16 cellular contexts compared by ENCODE assay signal in the genomic region with DNA sequence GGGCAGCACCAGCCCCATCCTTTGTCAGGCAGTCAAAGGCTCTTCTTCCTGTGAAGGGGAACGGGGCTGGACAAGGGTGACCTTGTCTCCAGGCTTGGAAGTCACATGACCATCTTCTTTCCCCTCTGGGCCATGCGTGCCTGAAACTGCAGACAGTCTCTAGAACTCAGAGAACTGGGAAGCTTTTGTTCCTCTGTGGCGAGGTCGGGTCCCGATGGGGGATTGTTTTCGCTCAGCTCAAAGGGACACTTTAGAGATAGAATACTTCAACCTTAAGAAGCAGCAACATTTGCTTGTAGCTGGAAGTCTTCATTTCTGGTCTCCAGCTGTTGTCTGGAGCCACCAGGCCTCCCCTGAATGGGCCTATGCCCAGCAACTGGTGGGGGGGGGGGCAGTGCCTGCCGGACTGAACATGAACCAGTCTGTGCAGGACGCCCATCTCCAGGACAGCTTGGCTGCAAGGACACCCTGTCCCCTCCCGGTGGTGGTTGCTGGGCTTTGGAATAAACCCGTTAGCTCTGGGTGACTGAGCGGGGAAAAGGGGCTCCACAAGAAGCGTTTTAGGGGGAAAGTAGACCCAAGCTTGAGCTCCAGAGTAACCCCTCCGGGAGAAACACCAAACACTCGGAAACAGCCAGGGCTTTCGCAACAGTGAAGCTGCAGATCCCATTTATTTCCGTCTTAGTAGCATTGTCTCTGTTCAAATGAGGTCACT. TPM values are rescaled to one million over a fixed set of nuclear protein-coding genes. Genes with fewer than 3 reads are reported as not detected.
DNase-seq lines count a peak whose midpoint lies in the region; ATAC-seq and TF ChIP-seq lines count a peak whose summit lies in the region.
"Had no signal": no experiment of that assay in that cellular context is flagged by ENCODE, and none has a peak within 500 bp of the region (broad histone marks: within the 10 kb centered on the region; RNA-seq: fewer than 3 reads in every experiment).

No MANE protein-coding gene starts in this region.

- no peaks in the 10 kb centered on the region for H3K9me3 Mint-ChIP-seq in activated T-cell treated with anti-CD3 and anti-CD28 coated beads, Interleukin-2, amount 50 U/mL, for 24 hours
- H3K9me3 Mint-ChIP-seq in activated T-cell treated with anti-CD3 and anti-CD28 coated beads, Interleukin-2, amount 50 U/mL, for 72 hours = no peaks in the 10 kb centered on the region
- no peaks in the 10 kb centered on the region for H3K9me3 Mint-ChIP-seq in neural crest cell
- H3K9me3 Mint-ChIP-seq: activated B cell treated with CpG ODN at 0.5 μM for 24 hours had no signal

- no peaks in the 10 kb centered on the region for H3K9me3 ChIP-seq in transverse colon
- H3K9me3 ChIP-seq: ovary, SK-N-SH, tibial artery had no signal

- peaks cover 5% of the 10 kb centered on the region for H3K4me1 Mint-ChIP-seq in activated T-cell treated with anti-CD3 and anti-CD28 coated beads, Interleukin-2, amount 50 U/mL, for 24 hours (ENCODE audit: low read depth)
- peaks cover 7% of the 10 kb centered on the region for H3K4me1 Mint-ChIP-seq in activated T-cell treated with anti-CD3 and anti-CD28 coated beads, Interleukin-2, amount 50 U/mL, for 72 hours (ENCODE audit: low read depth)
- peaks cover 63% of the 10 kb centered on the region for H3K4me1 Mint-ChIP-seq in neural crest cell

- H3K27ac ChIP-seq in transverse colon = peak overlapping the region; percentile 17 to 78 (median 26)
- H3K27ac ChIP-seq: tibial artery had no signal

- in situ Hi-C loops in transverse colon (cut with MboI; ENCODE audit: low pct_ligation_motif_present in 1 of 4, low pct_unique_long_range_greater_than_20kb in 1 of 4, low sequenced_read_pairs in 3 of 4) = loop anchor here in 2 of 4 donors (10.0 to 25.0 kb wide), 2 partner anchors 288 to 295 kb away; no protein-coding TSS in a partner anchor

- TF ChIP-seq CTCF in neural crest cell (conservative IDR thresholded peaks at IDR 0.05) (no peak), transverse colon (IDR thresholded peaks at IDR 0.05) (no peak)

- no peak overlapping the region for H3K4me3 ChIP-seq in transverse colon
- H3K4me3 ChIP-seq: ovary, tibial artery had no signal

- 78 to 100% methylated on average over 2 to 16 of the region's 16 CpGs for WGBS in transverse colon (ENCODE audit: low coverage in 1 of 2), 2 donors

- H3K36me3 ChIP-seq in transverse colon = no peaks in the 10 kb centered on the region
- H3K36me3 ChIP-seq: ovary had no signal

- no peak for TF ChIP-seq EP300 in transverse colon (IDR thresholded peaks at IDR 0.05; ENCODE audit: low read depth)

- peaks cover 0 to 44% (median 11%) of the 10 kb centered on the region in 4 donors for H3K4me1 ChIP-seq in transverse colon

- H3K27me3 Mint-ChIP-seq in activated T-cell treated with anti-CD3 and anti-CD28 coated beads, Interleukin-2, amount 50 U/mL, for 24 hours = peaks cover 32% of the 10 kb centered on the region
- H3K27me3 Mint-ChIP-seq in activated T-cell treated with anti-CD3 and anti-CD28 coated beads, Interleukin-2, amount 50 U/mL, for 72 hours (ENCODE audit: low read depth) = peaks cover 24% of the 10 kb centered on the region
- H3K27me3 Mint-ChIP-seq in neural crest cell (ENCODE audit: low read depth) = peaks cover 11% of the 10 kb centered on the region

- H3K4me3 Mint-ChIP-seq in activated T-cell treated with anti-CD3 and anti-CD28 coated beads, Interleukin-2, amount 50 U/mL, for 24 hours = no peak overlapping the region
- H3K4me3 Mint-ChIP-seq in activated T-cell treated with anti-CD3 and anti-CD28 coated beads, Interleukin-2, amount 50 U/mL, for 72 hours = no peak overlapping the region
- peak overlapping the region; percentile 56 for H3K4me3 Mint-ChIP-seq in neural crest cell
- H3K4me3 Mint-ChIP-seq: activated B cell treated with CpG ODN at 0.5 μM for 24 hours had no signal

- ATAC-seq in activated T-cell treated with anti-CD3 and anti-CD28 coated beads, Interleukin-2, amount 50 U/mL, for 72 hours (replicated peaks in 1 of 2) = no peak
- peak; percentile 19 to 28 for ATAC-seq in left cardiac atrium
- no peak for ATAC-seq in HG03097 (IDR thresholded peaks at IDR 0.05; ENCODE audit: low FRiP score, unreplicated experiment)

- H3K36me3 Mint-ChIP-seq in activated T-cell treated with anti-CD3 and anti-CD28 coated beads, Interleukin-2, amount 50 U/mL, for 24 hours (ENCODE audit: low read depth) = no peaks in the 10 kb centered on the region
- H3K36me3 Mint-ChIP-seq in activated T-cell treated with anti-CD3 and anti-CD28 coated beads, Interleukin-2, amount 50 U/mL, for 72 hours (ENCODE audit: insufficient read depth in 2 of 2) = no peaks in the 10 kb centered on the region
- no peaks in the 10 kb centered on the region for H3K36me3 Mint-ChIP-seq in neural crest cell (ENCODE audit: low read depth)

- intact Hi-C loops in left cardiac atrium (cut with DNase I) (loop anchor here (5.0 to 10.0 kb wide), 2 partner anchors 85 to 97 kb away; partner anchors contain the start of gene C22orf31 (in 1 of the 2)), transverse colon (cut with DNase I; ENCODE audit: low total_unique reads) (no loop called here)

- no peak for TF ChIP-seq POLR2A in transverse colon (IDR thresholded peaks at IDR 0.05)

- no peak overlapping the region for H3K27ac Mint-ChIP-seq in activated T-cell treated with anti-CD3 and anti-CD28 coated beads, Interleukin-2, amount 50 U/mL, for 24 hours
- no peak overlapping the region for H3K27ac Mint-ChIP-seq in activated T-cell treated with anti-CD3 and anti-CD28 coated beads, Interleukin-2, amount 50 U/mL, for 72 hours
- H3K27ac Mint-ChIP-seq in neural crest cell (ENCODE audit: unreplicated experiment) = no peak overlapping the region
- H3K27ac Mint-ChIP-seq: activated B cell treated with CpG ODN at 0.5 μM for 24 hours had no signal

- no peaks in the 10 kb centered on the region for H3K27me3 ChIP-seq in transverse colon
- H3K27me3 ChIP-seq: ovary, tibial artery had no signal

- DNase-seq in activated T-cell treated with anti-CD3 and anti-CD28 coated beads, Interleukin-2, amount 50 U/mL, for 24 hours = peak; percentile 9
- DNase-seq in activated T-cell treated with anti-CD3 and anti-CD28 coated beads, Interleukin-2, amount 50 U/mL, for 72 hours = no peak
- DNase-seq in left cardiac atrium (no peak), neural crest cell (ENCODE audit: low read depth, low spot score) (peak; percentile 46), transverse colon (no peak), activated gamma-delta T cell (lab: John Stamatoyannopoulos, UW) (no peak), NCI-H2081 (lab: John Stamatoyannopoulos, UW) (no peak)
- DNase-seq: 8988T, activated B cell treated with CpG ODN at 0.5 μM for 24 hours, activated T-cell treated with anti-CD3 and anti-CD28 coated beads for 4 hours, NCI-H1048, NCI-H82, SK-N-SH had no signal

RNA-seq across cellular contexts. Expression of gene EMID1, which starts 55.7 kb away (rescaled TPM):
- total RNA-seq in activated T-cell treated with anti-CD3 and anti-CD28 coated beads, Interleukin-2, amount 50 U/mL, for 72 hours = under 1 TPM in 1 of 2 donors, not detected in 1; 0.14 TPM
- total RNA-seq in left cardiac atrium (1 to 10 TPM in 1 of 2 donors, under 1 TPM in 1; 0.52 to 1.8 TPM), neural crest cell (9.0 and 10.4 TPM in 2 replicates), transverse colon (10 to 100 TPM in 1 of 4 donors, 1 to 10 TPM in 1, under 1 TPM in 1, not detected in 1; 0.68 to 53.9 (median 1.9) TPM)
- total RNA-seq: activated B cell treated with CpG ODN at 0.5 μM for 24 hours had no signal

Comparison
In these comparisons a context has a peak if more than half of its experiments do, and no peak if none do; other contexts are left out.
1. DNase-seq: peak in activated T-cell treated with anti-CD3 and anti-CD28 coated beads, Interleukin-2, amount 50 U/mL, for 24 hours (single experiment) and neural crest cell (single experiment); none in activated T-cell treated with anti-CD3 and anti-CD28 coated beads, Interleukin-2, amount 50 U/mL, for 72 hours (0 of 2), left cardiac atrium (single experiment), transverse colon (single experiment), activated gamma-delta T cell (single experiment) and NCI-H2081 (0 of 2).
2. ATAC-seq: peak in left cardiac atrium (2 of 2); none in activated T-cell treated with anti-CD3 and anti-CD28 coated beads, Interleukin-2, amount 50 U/mL, for 72 hours (0 of 2) and HG03097 (single experiment).